In the genomic region with DNA sequence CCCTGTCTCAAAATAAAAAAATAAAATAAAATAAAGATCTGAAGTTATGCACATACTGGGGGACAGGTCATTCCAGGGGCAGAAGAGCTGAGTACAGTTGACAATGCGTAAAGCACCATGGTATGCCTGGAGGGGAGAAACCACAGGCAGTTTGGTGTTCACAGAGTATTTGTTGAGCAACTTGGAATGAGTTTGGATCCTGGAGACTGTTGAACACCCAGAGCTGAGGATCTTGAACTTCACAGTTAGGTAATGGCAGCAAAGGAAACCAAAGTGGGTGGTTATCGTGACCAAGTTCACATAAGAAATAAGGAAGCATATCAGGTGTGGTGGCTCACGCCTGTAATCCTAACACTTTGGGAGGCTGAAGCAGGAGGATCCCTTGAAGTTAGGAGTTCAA, we compare ENCODE assay signal across 1 cellular context.
A peak's percentile ranks its signal among the peaks of the same experiment; 100 is the strongest.
TF ChIP-seq lines count a peak whose summit lies in the region.

No MANE protein-coding gene starts in this region.

TF ChIP-seq in HepG2, 621 proteins besides CTCF, POLR2A, EP300 and RAD21:
- TF ChIP-seq ARID4A (CRISPR knock-in tag; IDR thresholded peaks at IDR 0.05; ENCODE audit: borderline replicate concordance) (peak; percentile 20; the same call in 1 of the 2 replicates), NR2F1 (CRISPR knock-in tag; IDR thresholded peaks at IDR 0.05) (0 out of 4 replicates have a peak, but pooled peaks of 1 of the 2 experiments have one; percentile 19)
- TF ChIP-seq, protein P1, sequence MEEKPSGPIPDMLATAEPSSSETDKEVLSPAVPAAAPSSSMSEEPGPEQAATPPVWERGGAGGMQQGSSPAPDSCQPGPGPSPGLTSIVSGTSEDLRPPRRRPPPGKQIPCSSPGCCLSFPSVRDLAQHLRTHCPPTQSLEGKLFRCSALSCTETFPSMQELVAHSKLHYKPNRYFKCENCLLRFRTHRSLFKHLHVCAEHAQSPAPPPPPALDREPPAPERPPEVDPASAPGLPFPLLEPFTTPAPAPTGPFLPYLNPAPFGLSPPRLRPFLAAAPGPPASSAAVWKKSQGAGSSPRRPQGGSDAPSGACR (CRISPR knock-in tag; IDR thresholded peaks at IDR 0.05) = 0 out of 2 replicates have a peak, but pooled peaks have one; percentile 10
